Comparison of ENCODE assay signal across 18 cellular contexts in the genomic region with DNA sequence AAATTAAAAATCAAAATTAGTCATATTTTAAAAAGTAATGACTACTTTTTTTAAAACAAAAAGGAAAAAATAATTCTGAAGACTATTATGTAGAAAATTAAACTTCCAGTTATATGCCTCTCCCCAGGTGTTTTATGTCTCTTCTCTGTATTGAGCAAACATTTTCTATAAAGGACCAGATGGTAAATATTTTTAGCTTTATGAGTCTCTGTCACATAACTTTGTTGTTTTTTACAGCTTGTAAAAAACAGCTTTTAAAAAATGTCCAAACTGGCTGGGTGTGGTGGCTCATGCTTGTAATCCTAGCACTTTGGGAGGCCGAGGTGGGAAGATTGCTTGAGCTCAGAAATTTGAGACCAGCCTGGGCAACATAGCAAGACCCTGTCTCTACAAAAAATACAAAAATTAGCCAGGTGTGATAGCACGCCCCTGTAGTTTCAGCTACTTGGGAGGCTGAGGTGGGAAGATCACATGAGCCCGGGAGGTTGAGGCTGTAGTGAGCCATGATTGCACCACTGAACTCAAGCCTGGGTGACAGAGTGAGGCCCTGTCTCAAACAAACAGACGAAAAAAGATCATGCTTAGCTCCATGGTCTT. TPM values are rescaled to one million over a fixed set of nuclear protein-coding genes. Genes with fewer than 3 reads are reported as not detected.
DNase-seq lines count a peak whose midpoint lies in the region; ATAC-seq, FAIRE-seq and TF ChIP-seq lines count a peak whose summit lies in the region.
"Had no signal": no experiment of that assay in that cellular context is flagged by ENCODE, and none has a peak within 500 bp of the region (broad histone marks: within the 10 kb centered on the region; RNA-seq: fewer than 3 reads in every experiment).

No MANE protein-coding gene starts in this region.

- H3K36me3 ChIP-seq in K562 (ENCODE audit: control insufficient read depth, insufficient read depth, low read length): peaks cover 92% of the 10 kb centered on the region
- H3K36me3 ChIP-seq in mucosa of descending colon (ENCODE audit: low read depth): peaks cover 8% of the 10 kb centered on the region

- in situ Hi-C loops in K562 (cut with MboI): no loop called here

- BruUV-seq in K562 (replicated peaks; lab: Mats Ljungman, UMichigan): no TSS peak

- H3K27me3 ChIP-seq in K562 (ENCODE audit: control insufficient read depth in 2 of 2, insufficient read depth in 2 of 2, low read length in 2 of 2): no peaks in the 10 kb centered on the region
- H3K27me3 ChIP-seq in foreskin keratinocyte: no peaks in the 10 kb centered on the region
- H3K27me3 ChIP-seq: BE2C had no signal

- H3K9me1 ChIP-seq in K562 (ENCODE audit: control insufficient read depth, insufficient read depth, low read length): no peaks in the 10 kb centered on the region

- no peak for ATAC-seq in K562
- ATAC-seq in mucosa of descending colon: peak; percentile 31
- ATAC-seq in foreskin keratinocyte: no peak

- H3K4me3 ChIP-seq in LNCaP clone FGC (ENCODE audit: low read depth, low read length) (no peak overlapping the region), K562 (no peak overlapping the region), mucosa of descending colon (no peak overlapping the region)
- H3K4me3 ChIP-seq: A549 had no signal

- TF ChIP-seq CTCF in LNCaP clone FGC (IDR thresholded peaks at IDR 0.05; ENCODE audit: control insufficient read depth, extremely low read depth, insufficient read depth) (no peak), K562 (IDR thresholded peaks at IDR 0.05 in 2 of 3, conservative IDR thresholded peaks at IDR 0.05 in 1 of 3; ENCODE audit: insufficient read depth in 2 of 3, low read depth in 1 of 3, low read length in 3 of 3) (no peak), mucosa of descending colon (IDR thresholded peaks at IDR 0.05) (no peak), foreskin keratinocyte (conservative IDR thresholded peaks at IDR 0.05) (no peak)

- peaks cover 4% of the 10 kb centered on the region; the same call in 1 of the 2 replicates for H4K20me1 ChIP-seq in K562 (replicated peaks; ENCODE audit: control insufficient read depth, insufficient read depth, low read length)

- H3K9me3 ChIP-seq in K562 (replicated peaks; ENCODE audit: control insufficient read depth, insufficient read depth, low read depth, low read length): no peaks in the 10 kb centered on the region
- no peaks in the 10 kb centered on the region for H3K9me3 ChIP-seq in mucosa of descending colon
- H3K9me3 ChIP-seq: A549, BE2C had no signal

- no peak overlapping the region for H2AFZ ChIP-seq in K562 (ENCODE audit: low read depth, low read length)

- TF ChIP-seq EP300 in K562 (IDR thresholded peaks at IDR 0.05; ENCODE audit: low read length): no peak

- POLR2A ChIA-PET in K562 (lab: Yijun Ruan, JAX): interaction anchor here (0.7 to 3.5 kb wide), 7 partner anchors 8 to 98 kb away, joined by 3 to 35 read pairs (median 4); no protein-coding TSS in a partner anchor

- WGBS in K562 (ENCODE audit: insufficient coverage, low coverage, missing lambda C conversion rate): 86% methylated on average over 4 of the region's 4 CpGs

- peak; percentile 66 for FAIRE-seq in G401.6 (lab: Jason Lieb, UNC)
- FAIRE-seq in K562 (lab: Jason Lieb, UNC): no peak
- FAIRE-seq: A549 had no signal

- no peak for TF ChIP-seq RAD21 in K562 (CRISPR knock-in tag; conservative IDR thresholded peaks at IDR 0.05 in 1 of 2, IDR thresholded peaks at IDR 0.05 in 1 of 2)

- DNase-seq in LNCaP clone FGC (ENCODE audit: low read depth): peak; percentile 41
- no peak for DNase-seq in K562 (ENCODE audit: extremely low read depth in 1 of 4, low spot score in 3 of 4)
- no peak for DNase-seq in mucosa of descending colon
- DNase-seq in foreskin keratinocyte: no peak
- no peak for DNase-seq in cerebellar cortex (ENCODE audit: low spot score)
- DNase-seq in NCI-H1105 (lab: John Stamatoyannopoulos, UW): no peak
- DNase-seq: BE2C; CD4-positive, alpha-beta memory T cell; COR-L47; DMS153; DMS79 treated with DMSO at 0.1 percent for 48 hours; EL; GDM1; HCEC 1CT had no signal

- intact Hi-C loops in K562 (cut with micrococcal nuclease): loop anchor here (2.0 kb wide), 1 partner anchor 13 kb away; no protein-coding TSS in a partner anchor
- intact Hi-C loops in mucosa of descending colon (cut with DNase I, micrococcal nuclease): no loop called here

- H3K4me1 ChIP-seq in K562 (replicated peaks in 1 of 2; ENCODE audit: control insufficient read depth in 2 of 2, insufficient read depth in 2 of 2, low read length in 2 of 2) (no peaks in the 10 kb centered on the region), mucosa of descending colon (ENCODE audit: low read depth) (no peaks in the 10 kb centered on the region), foreskin keratinocyte (peaks cover 8% of the 10 kb centered on the region)
- H3K4me1 ChIP-seq: A549, BE2C had no signal

- TF ChIP-seq POLR2A in K562 (conservative IDR thresholded peaks at IDR 0.05): no peak

- no peak overlapping the region for H3K4me2 ChIP-seq in K562 (ENCODE audit: insufficient read depth, low read length)
- H3K4me2 ChIP-seq: A549 had no signal

- H3K79me2 ChIP-seq in K562 (ENCODE audit: control insufficient read depth, insufficient read depth, low read length): peaks cover 38% of the 10 kb centered on the region

- H3K9ac ChIP-seq in K562 (ENCODE audit: insufficient read depth in 1 of 2, low read depth in 2 of 2, low read length in 2 of 2): no peak overlapping the region

- H3K27ac ChIP-seq in K562 (ENCODE audit: extremely low read depth, low read depth, low read length) (no peak overlapping the region), foreskin keratinocyte (no peak overlapping the region)
- H3K27ac ChIP-seq: A549, C4-2B, HL-60 had no signal

- CTCF ChIA-PET in K562 (lab: Yijun Ruan, JAX; ENCODE audit: low intra/inter-chr PET ratio): no interaction called here

TF ChIP-seq in K562, 482 proteins besides CTCF, POLR2A, EP300 and RAD21:
- TF ChIP-seq, protein P1, sequence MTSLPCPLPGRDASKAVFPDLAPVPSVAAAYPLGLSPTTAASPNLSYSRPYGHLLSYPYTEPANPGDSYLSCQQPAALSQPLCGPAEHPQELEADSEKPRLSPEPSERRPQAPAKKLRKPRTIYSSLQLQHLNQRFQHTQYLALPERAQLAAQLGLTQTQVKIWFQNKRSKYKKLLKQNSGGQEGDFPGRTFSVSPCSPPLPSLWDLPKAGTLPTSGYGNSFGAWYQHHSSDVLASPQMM (CRISPR knock-in tag; IDR thresholded peaks at IDR 0.05): no peak
- TF ChIP-seq, protein P2, sequence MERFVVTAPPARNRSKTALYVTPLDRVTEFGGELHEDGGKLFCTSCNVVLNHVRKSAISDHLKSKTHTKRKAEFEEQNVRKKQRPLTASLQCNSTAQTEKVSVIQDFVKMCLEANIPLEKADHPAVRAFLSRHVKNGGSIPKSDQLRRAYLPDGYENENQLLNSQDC (CRISPR knock-in tag; IDR thresholded peaks at IDR 0.05): no peak
- TF ChIP-seq RAD51 (IDR thresholded peaks at IDR 0.05; ENCODE audit: borderline replicate concordance, low read depth): no peak
- no peak for TF ChIP-seq TCFL5 (CRISPR knock-in tag; conservative IDR thresholded peaks at IDR 0.05)
- TF ChIP-seq ZNF121 (CRISPR knock-in tag; conservative IDR thresholded peaks at IDR 0.05): peak; percentile 58
- TF ChIP-seq SUPT5H (IDR thresholded peaks at IDR 0.05): peak; percentile 17; the same call in 1 of the 2 replicates
- TF ChIP-seq MTF1 (CRISPR knock-in tag; IDR thresholded peaks at IDR 0.05; ENCODE audit: borderline replicate concordance): no peak
- TF ChIP-seq NCOA1 (IDR thresholded peaks at IDR 0.05; ENCODE audit: low read depth): no peak
- no peak for TF ChIP-seq ADNP (tag; IDR thresholded peaks at IDR 0.05)
TF ChIP-seq in K562: peak in this region for 2.

RNA-seq across cellular contexts. Expression of a gene that starts 23.5 kb away (rescaled TPM):
- total RNA-seq in K562 (2011; cell fraction: chromatin; rRNA removed; ENCODE audit: low replicate concordance): 222 and 446 TPM in 2 replicates
- 158 and 190 TPM in 2 replicates for total RNA-seq in K562 (2011; cell fraction: nucleolus; rRNA removed)
- total RNA-seq in K562 (2011; cell fraction: nucleoplasm; rRNA removed): 225 and 258 TPM in 2 replicates
- 142 and 196 TPM in 2 replicates for total RNA-seq in K562 (2014; rRNA removed)
- total RNA-seq in K562 (2014; rRNA removed; fragmentation: Illumina TruSeq; extraction: Trizol): 272 and 300 TPM in 2 replicates
- total RNA-seq in K562 (2015; rRNA removed; fragmentation: Illumina TruSeq; extraction: Trizol): 147 TPM in 2 replicates
- total RNA-seq in K562 (2021): 270 and 312 TPM in 2 replicates
- 391 and 636 TPM in 2 replicates for polyA plus RNA-seq in K562 (2011; rRNA removed)
- 349 and 578 TPM in 2 replicates for polyA plus RNA-seq in K562 (2011; cell fraction: cytosol; rRNA removed)
- 440 and 547 TPM in 2 replicates for polyA plus RNA-seq in K562 (2011; cell fraction: nucleus; rRNA removed)
- 138 and 517 TPM in 2 replicates for polyA plus RNA-seq in K562 (2012)
- polyA plus RNA-seq in K562 (2014; fragmentation: Illumina TruSeq; extraction: Trizol): 650 and 769 TPM in 2 replicates
- 100 to 1,000 TPM; 205 to 227 TPM for polyA plus RNA-seq in K562 (2014; fragmentation: Nextera tagmentation; extraction: Ambion mirVana)
- 234 and 319 TPM in 2 replicates for polyA plus RNA-seq in K562 (2014; rRNA removed)
- polyA minus RNA-seq in K562 (2011; rRNA and poly(A)+ RNA removed): 421 and 586 TPM in 2 replicates
- polyA minus RNA-seq in K562 (2011; cell fraction: cytosol; rRNA and poly(A)+ RNA removed): 264 and 340 TPM in 2 replicates
- 178 and 266 TPM in 2 replicates for polyA minus RNA-seq in K562 (2011; cell fraction: nucleus; rRNA and poly(A)+ RNA removed)
- total RNA-seq in mucosa of descending colon: 10 to 100 TPM; 46.2 to 68.6 (median 55.0) TPM
- total RNA-seq in foreskin keratinocyte: 223 and 308 TPM in 2 replicates
- polyA plus RNA-seq in foreskin keratinocyte: 237 and 318 TPM in 2 replicates
